ENCODE assay signal across 1 cellular context in genomic region chr2:173027181-173028128, GRCh38.
TF ChIP-seq lines count a peak whose summit lies in the region.

No MANE protein-coding gene starts in this region.

TF ChIP-seq in K562, 482 proteins besides CTCF, POLR2A, EP300 and RAD21 (continued from another document and continues in another):
- no peak for TF ChIP-seq ATF6 (CRISPR knock-in tag; IDR thresholded peaks at IDR 0.05)
- TF ChIP-seq ZNF134 (CRISPR knock-in tag; conservative IDR thresholded peaks at IDR 0.05) = no peak
- TF ChIP-seq EWSR1 (IDR thresholded peaks at IDR 0.05; ENCODE audit: borderline replicate concordance, low read depth, partially characterized antibody) = no peak
- TF ChIP-seq SOX6 (IDR thresholded peaks at IDR 0.05) = no peak
- no peak for TF ChIP-seq MEF2A (IDR thresholded peaks at IDR 0.05; ENCODE audit: control insufficient read depth, low read depth, low read length)
- no peak for TF ChIP-seq ZNF23 (CRISPR knock-in tag; IDR thresholded peaks at IDR 0.05)
- TF ChIP-seq HSF4 (CRISPR knock-in tag; IDR thresholded peaks at IDR 0.05; ENCODE audit: borderline replicate concordance) = no peak
- TF ChIP-seq SMC3 (conservative IDR thresholded peaks at IDR 0.05; ENCODE audit: insufficient read depth, low read depth, low read length) = peak; percentile 87
- TF ChIP-seq CREM (IDR thresholded peaks at IDR 0.05; ENCODE audit: low read depth) = 0 out of 2 replicates have a peak, but pooled peaks have one; percentile 52
- TF ChIP-seq KLF6 (CRISPR knock-in tag; IDR thresholded peaks at IDR 0.05; ENCODE audit: borderline replicate concordance) = no peak
- peak; percentile 83 for TF ChIP-seq ARID2 (IDR thresholded peaks at IDR 0.05)
- no peak for TF ChIP-seq PTRF (tag; IDR thresholded peaks at IDR 0.05)
- no peak for TF ChIP-seq ZC3H11A (IDR thresholded peaks at IDR 0.05; ENCODE audit: low read depth, low read length)
- TF ChIP-seq NEUROD1 (IDR thresholded peaks at IDR 0.05; ENCODE audit: borderline replicate concordance, low read depth, low read length, partially characterized antibody) = no peak
- no peak for TF ChIP-seq NR2F6 (CRISPR knock-in tag; IDR thresholded peaks at IDR 0.05)
- TF ChIP-seq ZNF592 (IDR thresholded peaks at IDR 0.05) = peak; percentile 41; the same call in 1 of the 2 replicates
- no peak for TF ChIP-seq ZBTB43 (CRISPR knock-in tag; IDR thresholded peaks at IDR 0.05)
- TF ChIP-seq HNRNPK (IDR thresholded peaks at IDR 0.05; ENCODE audit: low read depth, low read length, poor library complexity, severe bottlenecking) = no peak
- no peak for TF ChIP-seq ZNF76 (CRISPR knock-in tag; IDR thresholded peaks at IDR 0.05; ENCODE audit: borderline replicate concordance)
- peak; percentile 64; the same call in 1 of the 2 replicates for TF ChIP-seq STAG1 (CRISPR knock-in tag; IDR thresholded peaks at IDR 0.05; ENCODE audit: borderline replicate concordance)
- no peak for TF ChIP-seq MAZ (CRISPR knock-in tag; conservative IDR thresholded peaks at IDR 0.05 in 1 of 2, IDR thresholded peaks at IDR 0.05 in 1 of 2)
- TF ChIP-seq THRA (IDR thresholded peaks at IDR 0.05) = no peak
- TF ChIP-seq ZNF644 (tag; IDR thresholded peaks at IDR 0.05; ENCODE audit: low read depth) = no peak
- peak; percentile 45; the same call in 1 of the 2 replicates for TF ChIP-seq KLF16 (IDR thresholded peaks at IDR 0.05)
- no peak for TF ChIP-seq MLLT1 (IDR thresholded peaks at IDR 0.05)
- TF ChIP-seq ZNF699 (CRISPR knock-in tag; IDR thresholded peaks at IDR 0.05; ENCODE audit: insufficient replicate concordance) = no peak
- TF ChIP-seq NFYB (IDR thresholded peaks at IDR 0.05; ENCODE audit: extremely low read depth, insufficient read length) = no peak
- TF ChIP-seq ZNF280A (IDR thresholded peaks at IDR 0.05; ENCODE audit: low read depth, partially characterized antibody) = no peak
- TF ChIP-seq MAFG (tag; conservative IDR thresholded peaks at IDR 0.05) = no peak
- TF ChIP-seq KHSRP (IDR thresholded peaks at IDR 0.05) = no peak
- no peak for TF ChIP-seq USF1 (CRISPR knock-in tag; IDR thresholded peaks at IDR 0.05)
- no peak for TF ChIP-seq SNRNP70 (optimal IDR thresholded peaks at IDR 0.05; ENCODE audit: low read depth, low read length)
- no peak for TF ChIP-seq RFX7 (CRISPR knock-in tag; IDR thresholded peaks at IDR 0.05)
- no peak for TF ChIP-seq ETV6 (IDR thresholded peaks at IDR 0.05; ENCODE audit: borderline replicate concordance in 1 of 2, low read depth in 2 of 2, low read length in 1 of 2)
- TF ChIP-seq ETV6 (CRISPR knock-in tag; IDR thresholded peaks at IDR 0.05; ENCODE audit: borderline replicate concordance) = no peak
- 0 out of 2 replicates have a peak, but pooled peaks have one; percentile 65 for TF ChIP-seq XRCC5 (IDR thresholded peaks at IDR 0.05; ENCODE audit: low read depth, low read length)
- TF ChIP-seq CHD2 (IDR thresholded peaks at IDR 0.05; ENCODE audit: low read depth, low read length) = no peak
- no peak for TF ChIP-seq ZNF449 (CRISPR knock-in tag; IDR thresholded peaks at IDR 0.05)
- no peak for TF ChIP-seq RBM15 (IDR thresholded peaks at IDR 0.05; ENCODE audit: insufficient read depth, low read length)
- TF ChIP-seq HNRNPLL (IDR thresholded peaks at IDR 0.05; ENCODE audit: low read depth, low read length, poor library complexity, severe bottlenecking) = no peak
- no peak for TF ChIP-seq TRIM25 (IDR thresholded peaks at IDR 0.05; ENCODE audit: borderline replicate concordance)
- no peak for TF ChIP-seq NR2C1 (IDR thresholded peaks at IDR 0.05)
- TF ChIP-seq NR2C1 (tag; IDR thresholded peaks at IDR 0.05) = no peak
- no peak for TF ChIP-seq ZNF197 (CRISPR knock-in tag; IDR thresholded peaks at IDR 0.05; ENCODE audit: low read depth)
- TF ChIP-seq POLR3A (IDR thresholded peaks at IDR 0.05; ENCODE audit: borderline replicate concordance, extremely low read depth, insufficient read depth, insufficient read length) = no peak
- TF ChIP-seq BRCA1 (IDR thresholded peaks at IDR 0.05) = no peak
- TF ChIP-seq BRCA1 (CRISPR knock-in tag; IDR thresholded peaks at IDR 0.05) = no peak
- no peak for TF ChIP-seq ZNF444 (CRISPR knock-in tag; IDR thresholded peaks at IDR 0.05)
- TF ChIP-seq NFE2L1 (tag; IDR thresholded peaks at IDR 0.05; ENCODE audit: borderline replicate concordance, low read depth) = no peak
- peak; percentile 97 for TF ChIP-seq TEAD2 (tag; IDR thresholded peaks at IDR 0.05)
- 0 out of 2 replicates have a peak, but pooled peaks have one; percentile 11 for TF ChIP-seq NCOR1 (IDR thresholded peaks at IDR 0.05)
- TF ChIP-seq MAFK (IDR thresholded peaks at IDR 0.05; ENCODE audit: low read length) = 0 out of 2 replicates have a peak, but pooled peaks have one; percentile 22
- TF ChIP-seq ZNF232 (CRISPR knock-in tag; IDR thresholded peaks at IDR 0.05) = no peak
